ENCODE assay signal across 9 cellular contexts in the genomic region with DNA sequence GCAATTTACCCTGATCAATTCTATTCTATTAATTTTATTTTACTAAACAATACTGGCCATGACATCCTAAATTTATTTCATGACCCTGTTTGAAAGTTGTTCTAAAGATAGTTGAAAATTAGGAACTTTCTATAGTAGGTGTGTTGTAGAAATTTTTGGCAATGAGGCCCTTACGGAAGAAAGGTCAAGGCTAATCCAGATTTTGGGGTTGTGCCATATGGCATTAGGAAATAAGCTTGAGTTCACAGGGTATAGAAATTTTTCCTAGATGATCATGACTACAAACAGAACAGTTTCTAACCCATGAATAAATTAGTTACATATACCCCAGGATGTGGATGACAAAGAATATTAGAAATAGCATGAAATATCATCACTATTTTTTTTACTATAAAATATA. TPM values are rescaled to one million over a fixed set of nuclear protein-coding genes. Genes with fewer than 3 reads are reported as not detected.
"Had no signal": no experiment of that assay in that cellular context is flagged by ENCODE, and none has a peak within 500 bp of the region (broad histone marks: within the 10 kb centered on the region; RNA-seq: fewer than 3 reads in every experiment).

No MANE protein-coding gene starts in this region.

- ATAC-seq: GM12878 had no signal

- FAIRE-seq: G401.6, GM12878, GM12891, GM12892, GM18507, GM19239 had no signal

- H3K4me3 ChIP-seq: GM12878 had no signal

- DNase-seq: GDM1, GF-D8 had no signal

RNA-seq across cellular contexts. Expression of a gene that starts 7.8 kb away (rescaled TPM):
- total RNA-seq: G401 had no signal

RNA-seq across cellular contexts. Expression of a gene that starts 39.7 kb away (rescaled TPM):
- total RNA-seq: G401 had no signal
- polyA plus RNA-seq: GM12878 had no signal
